In the genomic region with DNA sequence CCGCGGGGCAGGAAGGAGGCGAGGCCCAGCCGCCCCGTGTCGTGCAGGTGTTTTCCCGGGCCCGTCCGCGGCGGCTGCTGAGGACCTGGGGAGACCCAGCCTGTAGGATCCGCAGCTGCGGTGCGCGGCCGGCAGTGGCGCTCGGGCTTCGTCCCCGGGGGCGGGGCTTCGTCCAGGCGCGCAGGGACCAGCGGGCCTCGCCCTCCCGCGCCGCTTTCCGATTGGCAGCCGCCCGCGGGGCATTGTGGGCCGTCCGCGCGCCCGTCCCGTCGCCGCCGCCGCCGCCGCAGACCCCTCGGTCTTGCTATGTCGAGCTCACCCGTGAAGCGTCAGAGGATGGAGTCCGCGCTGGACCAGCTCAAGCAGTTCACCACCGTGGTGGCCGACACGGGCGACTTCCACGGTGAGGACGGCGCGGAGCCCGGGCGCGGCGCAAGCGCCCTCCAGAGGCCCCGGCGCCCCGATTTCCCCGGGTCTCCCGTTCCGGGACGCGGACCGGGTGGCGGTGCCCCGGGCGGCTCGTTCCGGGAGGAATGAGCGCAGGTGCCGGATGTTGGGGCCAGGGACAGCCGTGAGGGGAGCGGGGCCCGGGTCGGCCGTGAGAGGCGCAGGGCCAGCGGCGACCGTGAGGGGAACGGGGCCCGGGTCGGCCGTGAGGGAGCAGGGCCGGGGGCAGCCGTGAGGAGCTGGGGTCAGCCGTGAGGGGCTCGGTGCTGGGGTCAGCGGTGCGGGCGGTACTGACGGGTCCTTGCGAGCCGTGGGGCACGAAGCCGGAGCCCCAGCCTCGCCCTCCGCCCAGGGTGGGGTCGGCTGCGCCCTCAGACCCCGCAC, we compare ENCODE assay signal across 8 cellular contexts. TPM values are rescaled to one million over a fixed set of nuclear protein-coding genes. Genes with fewer than 3 reads are reported as not detected.
DNase-seq lines count a peak whose midpoint lies in the region; ATAC-seq lines count a peak whose summit lies in the region.

Gene TALDO1, plus strand, starts transcription at position 289 of the 831 bp plus-strand sequence. Its CDS starts 18 bp downstream, at position 307.

- ATAC-seq in GM19467 (IDR thresholded peaks at IDR 0.05; ENCODE audit: unreplicated experiment): peak; percentile 80

- peak; percentile 75 for DNase-seq in COLO829 (ENCODE audit: low spot score)
- peak; percentile 25 for DNase-seq in HS-5 (ENCODE audit: low read depth)
- DNase-seq in NOMO-1 treated with DMSO at 0.1 percent for 48 hours (lab: John Stamatoyannopoulos, UW; ENCODE audit: unreplicated experiment): peak; percentile 92
- peak; percentile 54 for DNase-seq in activated CD8-positive, alpha-beta memory T cell treated with anti-CD3 and anti-CD28 coated beads, Interleukin-2, amount 50 U/mL, for 24 hours (ENCODE audit: extremely low read depth)
- DNase-seq in midbrain (lab: John Stamatoyannopoulos, UW): peak; percentile 86
- peak; percentile 62 to 66 for DNase-seq in stimulated activated CD8-positive, alpha-beta memory T cell treated with anti-CD3 and anti-CD28 coated beads, Interleukin-2, amount 100 ng/mL, for 1 hour (ENCODE audit: low read depth in 2 of 2)

- in situ Hi-C loops in endometrial microvascular endothelial cells (cut with HindIII; ENCODE audit: inconsistent ontology term, low pct_unique_long_range_greater_than_20kb, low sequenced_read_pairs): no loop called here

RNA-seq across cellular contexts. Expression of gene TALDO1, which starts in this region (rescaled TPM):
- 293 TPM for total RNA-seq in endometrial microvascular endothelial cells (ENCODE audit: inconsistent ontology term)

Comparison
In these comparisons a context has a peak if more than half of its experiments do, and no peak if none do; other contexts are left out.
1. Peak in every context shown above with its lines: DNase-seq and ATAC-seq.
2. DNase-seq: peak in every context shown above with its lines; median percentile 92 in NOMO-1 treated with DMSO at 0.1 percent for 48 hours; 86 in midbrain; 75 in COLO829; 64 in stimulated activated CD8-positive, alpha-beta memory T cell treated with anti-CD3 and anti-CD28 coated beads, Interleukin-2, amount 100 ng/mL, for 1 hour; 54 in activated CD8-positive, alpha-beta memory T cell treated with anti-CD3 and anti-CD28 coated beads, Interleukin-2, amount 50 U/mL, for 24 hours; 25 in HS-5.